In genomic region chr12:112419269-112420133, GRCh38 we compare ENCODE assay signal across 2 cellular contexts.
A peak's percentile ranks its signal among the peaks of the same experiment; 100 is the strongest.
TF ChIP-seq lines count a peak whose summit lies in the region.

No MANE protein-coding gene starts in this region.

TF ChIP-seq in HCT116, 20 proteins besides CTCF, POLR2A, EP300 and RAD21:
- TF ChIP-seq CEBPB (IDR thresholded peaks at IDR 0.05; ENCODE audit: low read depth) (peak; percentile 65), SRF (IDR thresholded peaks at IDR 0.05; ENCODE audit: low read depth) (no peak), MAX (IDR thresholded peaks at IDR 0.05) (peak; percentile 61), FOSL1 (IDR thresholded peaks at IDR 0.05; ENCODE audit: low read depth) (0 out of 2 replicates have a peak, but pooled peaks have one; percentile 17), ZFX (IDR thresholded peaks at IDR 0.05) (peak; percentile 85)

TF ChIP-seq in K562, 482 proteins besides CTCF, POLR2A, EP300 and RAD21 (continues in another document):
- TF ChIP-seq TFAM (CRISPR knock-in tag; conservative IDR thresholded peaks at IDR 0.05) (no peak), SRSF7 (optimal IDR thresholded peaks at IDR 0.05; ENCODE audit: low read depth, low read length) (no peak), ZNF444 (CRISPR knock-in tag; IDR thresholded peaks at IDR 0.05) (no peak), ZSCAN29 (IDR thresholded peaks at IDR 0.05) (no peak), SMARCE1 (IDR thresholded peaks at IDR 0.05) (no peak), SIN3A (IDR thresholded peaks at IDR 0.05; ENCODE audit: borderline replicate concordance in 2 of 2, control insufficient read depth in 1 of 2, low read depth in 2 of 2, low read length in 2 of 2) (no peak), ZNF76 (CRISPR knock-in tag; IDR thresholded peaks at IDR 0.05; ENCODE audit: borderline replicate concordance) (no peak), CREBBP (IDR thresholded peaks at IDR 0.05; ENCODE audit: low read depth, low read length) (no peak), FIP1L1 (IDR thresholded peaks at IDR 0.05; ENCODE audit: low read depth, low read length, poor library complexity, severe bottlenecking) (no peak), FOXA1 (IDR thresholded peaks at IDR 0.05; ENCODE audit: borderline replicate concordance) (no peak), CLOCK (CRISPR knock-in tag; IDR thresholded peaks at IDR 0.05; ENCODE audit: borderline replicate concordance) (no peak), CHAMP1 (IDR thresholded peaks at IDR 0.05) (no peak), ZNF41 (CRISPR knock-in tag; conservative IDR thresholded peaks at IDR 0.05) (no peak), USF1 (CRISPR knock-in tag; IDR thresholded peaks at IDR 0.05) (peak; percentile 69), KDM5B (IDR thresholded peaks at IDR 0.05; ENCODE audit: insufficient replicate concordance, low read depth, low read length) (no peak), NR2C1 (IDR thresholded peaks at IDR 0.05) (no peak), NR2C1 (tag; IDR thresholded peaks at IDR 0.05) (0 out of 2 replicates have a peak, but pooled peaks have one; percentile 12), SP1 (CRISPR knock-in tag; IDR thresholded peaks at IDR 0.05) (peak; percentile 49; the same call in 1 of the 2 replicates), RBM14 (IDR thresholded peaks at IDR 0.05; ENCODE audit: borderline replicate concordance, insufficient read depth, low read depth, low read length) (no peak), FOSL1 (tag; conservative IDR thresholded peaks at IDR 0.05) (peak; percentile 55; the same call in 1 of the 2 replicates), ZNF696 (CRISPR knock-in tag; conservative IDR thresholded peaks at IDR 0.05) (no peak), CHD1 (IDR thresholded peaks at IDR 0.05; ENCODE audit: low read length) (peak; percentile 42), BRCA1 (IDR thresholded peaks at IDR 0.05) (no peak), BRCA1 (CRISPR knock-in tag; IDR thresholded peaks at IDR 0.05) (no peak), POLR3A (IDR thresholded peaks at IDR 0.05; ENCODE audit: borderline replicate concordance, extremely low read depth, insufficient read depth, insufficient read length) (no peak), ZFPM2 (CRISPR knock-in tag; IDR thresholded peaks at IDR 0.05) (no peak), HOXB6 (CRISPR knock-in tag; IDR thresholded peaks at IDR 0.05; ENCODE audit: borderline replicate concordance) (no peak), ZNF134 (CRISPR knock-in tag; conservative IDR thresholded peaks at IDR 0.05) (no peak), MTF1 (CRISPR knock-in tag; IDR thresholded peaks at IDR 0.05; ENCODE audit: borderline replicate concordance) (no peak), RNF2 (IDR thresholded peaks at IDR 0.05) (no peak), ARID2 (IDR thresholded peaks at IDR 0.05) (no peak), NR3C1 (CRISPR knock-in tag; IDR thresholded peaks at IDR 0.05) (no peak), HMGXB4 (CRISPR knock-in tag; IDR thresholded peaks at IDR 0.05) (0 out of 2 replicates have a peak, but pooled peaks have one; percentile 3), ZNF780A (CRISPR knock-in tag; IDR thresholded peaks at IDR 0.05) (no peak), RBM15 (IDR thresholded peaks at IDR 0.05; ENCODE audit: insufficient read depth, low read length) (no peak), NFATC3 (IDR thresholded peaks at IDR 0.05) (0 out of 2 replicates have a peak, but pooled peaks have one; percentile 25), POLR3G (IDR thresholded peaks at IDR 0.05; ENCODE audit: extremely low read depth, insufficient read length, insufficient replicate concordance) (no peak), GATAD2A (IDR thresholded peaks at IDR 0.05) (no peak), PCBP2 (IDR thresholded peaks at IDR 0.05; ENCODE audit: low read depth, low read length, poor library complexity, severe bottlenecking) (no peak), BRD4 (IDR thresholded peaks at IDR 0.05) (no peak), JUN (IDR thresholded peaks at IDR 0.05; ENCODE audit: borderline replicate concordance, low read depth, low read length) (peak; percentile 60; the same call in 1 of the 2 replicates), JUN (CRISPR knock-in tag; IDR thresholded peaks at IDR 0.05; ENCODE audit: borderline replicate concordance) (peak; percentile 44; the same call in 1 of the 2 replicates)
- TF ChIP-seq, protein P1, sequence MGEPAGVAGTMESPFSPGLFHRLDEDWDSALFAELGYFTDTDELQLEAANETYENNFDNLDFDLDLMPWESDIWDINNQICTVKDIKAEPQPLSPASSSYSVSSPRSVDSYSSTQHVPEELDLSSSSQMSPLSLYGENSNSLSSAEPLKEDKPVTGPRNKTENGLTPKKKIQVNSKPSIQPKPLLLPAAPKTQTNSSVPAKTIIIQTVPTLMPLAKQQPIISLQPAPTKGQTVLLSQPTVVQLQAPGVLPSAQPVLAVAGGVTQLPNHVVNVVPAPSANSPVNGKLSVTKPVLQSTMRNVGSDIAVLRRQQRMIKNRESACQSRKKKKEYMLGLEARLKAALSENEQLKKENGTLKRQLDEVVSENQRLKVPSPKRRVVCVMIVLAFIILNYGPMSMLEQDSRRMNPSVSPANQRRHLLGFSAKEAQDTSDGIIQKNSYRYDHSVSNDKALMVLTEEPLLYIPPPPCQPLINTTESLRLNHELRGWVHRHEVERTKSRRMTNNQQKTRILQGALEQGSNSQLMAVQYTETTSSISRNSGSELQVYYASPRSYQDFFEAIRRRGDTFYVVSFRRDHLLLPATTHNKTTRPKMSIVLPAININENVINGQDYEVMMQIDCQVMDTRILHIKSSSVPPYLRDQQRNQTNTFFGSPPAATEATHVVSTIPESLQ (CRISPR knock-in tag; IDR thresholded peaks at IDR 0.05) = no peak
- TF ChIP-seq, protein P2, sequence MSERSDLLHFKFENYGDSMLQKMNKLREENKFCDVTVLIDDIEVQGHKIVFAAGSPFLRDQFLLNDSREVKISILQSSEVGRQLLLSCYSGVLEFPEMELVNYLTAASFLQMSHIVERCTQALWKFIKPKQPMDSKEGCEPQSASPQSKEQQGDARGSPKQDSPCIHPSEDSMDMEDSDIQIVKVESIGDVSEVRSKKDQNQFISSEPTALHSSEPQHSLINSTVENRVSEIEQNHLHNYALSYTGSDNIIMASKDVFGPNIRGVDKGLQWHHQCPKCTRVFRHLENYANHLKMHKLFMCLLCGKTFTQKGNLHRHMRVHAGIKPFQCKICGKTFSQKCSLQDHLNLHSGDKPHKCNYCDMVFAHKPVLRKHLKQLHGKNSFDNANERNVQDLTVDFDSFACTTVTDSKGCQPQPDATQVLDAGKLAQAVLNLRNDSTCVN (CRISPR knock-in tag; IDR thresholded peaks at IDR 0.05) = no peak
- TF ChIP-seq, protein P3, sequence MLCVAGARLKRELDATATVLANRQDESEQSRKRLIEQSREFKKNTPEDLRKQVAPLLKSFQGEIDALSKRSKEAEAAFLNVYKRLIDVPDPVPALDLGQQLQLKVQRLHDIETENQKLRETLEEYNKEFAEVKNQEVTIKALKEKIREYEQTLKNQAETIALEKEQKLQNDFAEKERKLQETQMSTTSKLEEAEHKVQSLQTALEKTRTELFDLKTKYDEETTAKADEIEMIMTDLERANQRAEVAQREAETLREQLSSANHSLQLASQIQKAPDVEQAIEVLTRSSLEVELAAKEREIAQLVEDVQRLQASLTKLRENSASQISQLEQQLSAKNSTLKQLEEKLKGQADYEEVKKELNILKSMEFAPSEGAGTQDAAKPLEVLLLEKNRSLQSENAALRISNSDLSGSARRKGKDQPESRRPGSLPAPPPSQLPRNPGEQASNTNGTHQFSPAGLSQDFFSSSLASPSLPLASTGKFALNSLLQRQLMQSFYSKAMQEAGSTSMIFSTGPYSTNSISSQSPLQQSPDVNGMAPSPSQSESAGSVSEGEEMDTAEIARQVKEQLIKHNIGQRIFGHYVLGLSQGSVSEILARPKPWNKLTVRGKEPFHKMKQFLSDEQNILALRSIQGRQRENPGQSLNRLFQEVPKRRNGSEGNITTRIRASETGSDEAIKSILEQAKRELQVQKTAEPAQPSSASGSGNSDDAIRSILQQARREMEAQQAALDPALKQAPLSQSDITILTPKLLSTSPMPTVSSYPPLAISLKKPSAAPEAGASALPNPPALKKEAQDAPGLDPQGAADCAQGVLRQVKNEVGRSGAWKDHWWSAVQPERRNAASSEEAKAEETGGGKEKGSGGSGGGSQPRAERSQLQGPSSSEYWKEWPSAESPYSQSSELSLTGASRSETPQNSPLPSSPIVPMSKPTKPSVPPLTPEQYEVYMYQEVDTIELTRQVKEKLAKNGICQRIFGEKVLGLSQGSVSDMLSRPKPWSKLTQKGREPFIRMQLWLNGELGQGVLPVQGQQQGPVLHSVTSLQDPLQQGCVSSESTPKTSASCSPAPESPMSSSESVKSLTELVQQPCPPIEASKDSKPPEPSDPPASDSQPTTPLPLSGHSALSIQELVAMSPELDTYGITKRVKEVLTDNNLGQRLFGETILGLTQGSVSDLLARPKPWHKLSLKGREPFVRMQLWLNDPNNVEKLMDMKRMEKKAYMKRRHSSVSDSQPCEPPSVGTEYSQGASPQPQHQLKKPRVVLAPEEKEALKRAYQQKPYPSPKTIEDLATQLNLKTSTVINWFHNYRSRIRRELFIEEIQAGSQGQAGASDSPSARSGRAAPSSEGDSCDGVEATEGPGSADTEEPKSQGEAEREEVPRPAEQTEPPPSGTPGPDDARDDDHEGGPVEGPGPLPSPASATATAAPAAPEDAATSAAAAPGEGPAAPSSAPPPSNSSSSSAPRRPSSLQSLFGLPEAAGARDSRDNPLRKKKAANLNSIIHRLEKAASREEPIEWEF (CRISPR knock-in tag; IDR thresholded peaks at IDR 0.05) = no peak
- TF ChIP-seq, protein P4, sequence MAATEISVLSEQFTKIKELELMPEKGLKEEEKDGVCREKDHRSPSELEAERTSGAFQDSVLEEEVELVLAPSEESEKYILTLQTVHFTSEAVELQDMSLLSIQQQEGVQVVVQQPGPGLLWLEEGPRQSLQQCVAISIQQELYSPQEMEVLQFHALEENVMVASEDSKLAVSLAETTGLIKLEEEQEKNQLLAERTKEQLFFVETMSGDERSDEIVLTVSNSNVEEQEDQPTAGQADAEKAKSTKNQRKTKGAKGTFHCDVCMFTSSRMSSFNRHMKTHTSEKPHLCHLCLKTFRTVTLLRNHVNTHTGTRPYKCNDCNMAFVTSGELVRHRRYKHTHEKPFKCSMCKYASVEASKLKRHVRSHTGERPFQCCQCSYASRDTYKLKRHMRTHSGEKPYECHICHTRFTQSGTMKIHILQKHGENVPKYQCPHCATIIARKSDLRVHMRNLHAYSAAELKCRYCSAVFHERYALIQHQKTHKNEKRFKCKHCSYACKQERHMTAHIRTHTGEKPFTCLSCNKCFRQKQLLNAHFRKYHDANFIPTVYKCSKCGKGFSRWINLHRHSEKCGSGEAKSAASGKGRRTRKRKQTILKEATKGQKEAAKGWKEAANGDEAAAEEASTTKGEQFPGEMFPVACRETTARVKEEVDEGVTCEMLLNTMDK (IDR thresholded peaks at IDR 0.05; ENCODE audit: borderline replicate concordance, insufficient read depth, low read depth, low read length, poor library complexity, severe bottlenecking) = no peak
